Comparison of ENCODE assay signal across 1 cellular context in genomic region chr10:67837519-67838314, GRCh38.
A peak's percentile ranks its signal among the peaks of the same experiment; 100 is the strongest.
TF ChIP-seq lines count a peak whose summit lies in the region.

TSS of gene DNAJC12 (minus strand) at chr10:67838188. CDS start at chr10:67838011, 177 bp downstream.

TF ChIP-seq in K562, 482 proteins besides CTCF, POLR2A, EP300 and RAD21 (continued from another document and continues in another):
- no peak for TF ChIP-seq CHD7 (IDR thresholded peaks at IDR 0.05; ENCODE audit: low read depth, low read length)
- TF ChIP-seq HDAC1 (IDR thresholded peaks at IDR 0.05) = no peak
- TF ChIP-seq HEY1 (CRISPR knock-in tag; IDR thresholded peaks at IDR 0.05; ENCODE audit: borderline replicate concordance) = no peak
- TF ChIP-seq MAFF (IDR thresholded peaks at IDR 0.05; ENCODE audit: low read length) = no peak
- TF ChIP-seq, protein P1, sequence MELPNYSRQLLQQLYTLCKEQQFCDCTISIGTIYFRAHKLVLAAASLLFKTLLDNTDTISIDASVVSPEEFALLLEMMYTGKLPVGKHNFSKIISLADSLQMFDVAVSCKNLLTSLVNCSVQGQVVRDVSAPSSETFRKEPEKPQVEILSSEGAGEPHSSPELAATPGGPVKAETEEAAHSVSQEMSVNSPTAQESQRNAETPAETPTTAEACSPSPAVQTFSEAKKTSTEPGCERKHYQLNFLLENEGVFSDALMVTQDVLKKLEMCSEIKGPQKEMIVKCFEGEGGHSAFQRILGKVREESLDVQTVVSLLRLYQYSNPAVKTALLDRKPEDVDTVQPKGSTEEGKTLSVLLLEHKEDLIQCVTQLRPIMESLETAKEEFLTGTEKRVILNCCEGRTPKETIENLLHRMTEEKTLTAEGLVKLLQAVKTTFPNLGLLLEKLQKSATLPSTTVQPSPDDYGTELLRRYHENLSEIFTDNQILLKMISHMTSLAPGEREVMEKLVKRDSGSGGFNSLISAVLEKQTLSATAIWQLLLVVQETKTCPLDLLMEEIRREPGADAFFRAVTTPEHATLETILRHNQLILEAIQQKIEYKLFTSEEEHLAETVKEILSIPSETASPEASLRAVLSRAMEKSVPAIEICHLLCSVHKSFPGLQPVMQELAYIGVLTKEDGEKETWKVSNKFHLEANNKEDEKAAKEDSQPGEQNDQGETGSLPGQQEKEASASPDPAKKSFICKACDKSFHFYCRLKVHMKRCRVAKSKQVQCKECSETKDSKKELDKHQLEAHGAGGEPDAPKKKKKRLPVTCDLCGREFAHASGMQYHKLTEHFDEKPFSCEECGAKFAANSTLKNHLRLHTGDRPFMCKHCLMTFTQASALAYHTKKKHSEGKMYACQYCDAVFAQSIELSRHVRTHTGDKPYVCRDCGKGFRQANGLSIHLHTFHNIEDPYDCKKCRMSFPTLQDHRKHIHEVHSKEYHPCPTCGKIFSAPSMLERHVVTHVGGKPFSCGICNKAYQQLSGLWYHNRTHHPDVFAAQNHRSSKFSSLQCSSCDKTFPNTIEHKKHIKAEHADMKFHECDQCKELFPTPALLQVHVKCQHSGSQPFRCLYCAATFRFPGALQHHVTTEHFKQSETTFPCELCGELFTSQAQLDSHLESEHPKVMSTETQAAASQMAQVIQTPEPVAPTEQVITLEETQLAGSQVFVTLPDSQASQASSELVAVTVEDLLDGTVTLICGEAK (IDR thresholded peaks at IDR 0.05) = 0 out of 2 replicates have a peak, but pooled peaks have one; percentile 16
- TF ChIP-seq, protein P1 (CRISPR knock-in tag; IDR thresholded peaks at IDR 0.05) = no peak
- no peak for TF ChIP-seq PYGO2 (tag; IDR thresholded peaks at IDR 0.05)
- peak; percentile 63 for TF ChIP-seq EP400 (IDR thresholded peaks at IDR 0.05)
- no peak for TF ChIP-seq KHSRP (IDR thresholded peaks at IDR 0.05)
- TF ChIP-seq GATAD2B (IDR thresholded peaks at IDR 0.05; ENCODE audit: borderline replicate concordance) = peak; percentile 19; the same call in 1 of the 2 replicates
- 0 out of 2 replicates have a peak, but pooled peaks have one; percentile 37 for TF ChIP-seq SMARCC2 (IDR thresholded peaks at IDR 0.05; ENCODE audit: low read depth)
- no peak for TF ChIP-seq GMEB1 (CRISPR knock-in tag; IDR thresholded peaks at IDR 0.05)
- TF ChIP-seq BCOR (IDR thresholded peaks at IDR 0.05) = no peak
- TF ChIP-seq, protein P2, sequence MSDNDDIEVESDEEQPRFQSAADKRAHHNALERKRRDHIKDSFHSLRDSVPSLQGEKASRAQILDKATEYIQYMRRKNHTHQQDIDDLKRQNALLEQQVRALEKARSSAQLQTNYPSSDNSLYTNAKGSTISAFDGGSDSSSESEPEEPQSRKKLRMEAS (CRISPR knock-in tag; IDR thresholded peaks at IDR 0.05) = no peak
- no peak for TF ChIP-seq ZNF23 (CRISPR knock-in tag; IDR thresholded peaks at IDR 0.05)
- TF ChIP-seq KLF6 (CRISPR knock-in tag; IDR thresholded peaks at IDR 0.05; ENCODE audit: borderline replicate concordance) = no peak
- TF ChIP-seq HNRNPK (IDR thresholded peaks at IDR 0.05; ENCODE audit: low read depth, low read length, poor library complexity, severe bottlenecking) = no peak
- no peak for TF ChIP-seq RBM39 (optimal IDR thresholded peaks at IDR 0.05; ENCODE audit: low read depth, low read length)
- no peak for TF ChIP-seq SFPQ (IDR thresholded peaks at IDR 0.05; ENCODE audit: low read depth, low read length)
- TF ChIP-seq TCFL5 (CRISPR knock-in tag; conservative IDR thresholded peaks at IDR 0.05) = no peak
- peak; percentile 48; the same call in 1 of the 2 replicates for TF ChIP-seq BHLHE40 (IDR thresholded peaks at IDR 0.05; ENCODE audit: low read length)
- TF ChIP-seq, protein P3, sequence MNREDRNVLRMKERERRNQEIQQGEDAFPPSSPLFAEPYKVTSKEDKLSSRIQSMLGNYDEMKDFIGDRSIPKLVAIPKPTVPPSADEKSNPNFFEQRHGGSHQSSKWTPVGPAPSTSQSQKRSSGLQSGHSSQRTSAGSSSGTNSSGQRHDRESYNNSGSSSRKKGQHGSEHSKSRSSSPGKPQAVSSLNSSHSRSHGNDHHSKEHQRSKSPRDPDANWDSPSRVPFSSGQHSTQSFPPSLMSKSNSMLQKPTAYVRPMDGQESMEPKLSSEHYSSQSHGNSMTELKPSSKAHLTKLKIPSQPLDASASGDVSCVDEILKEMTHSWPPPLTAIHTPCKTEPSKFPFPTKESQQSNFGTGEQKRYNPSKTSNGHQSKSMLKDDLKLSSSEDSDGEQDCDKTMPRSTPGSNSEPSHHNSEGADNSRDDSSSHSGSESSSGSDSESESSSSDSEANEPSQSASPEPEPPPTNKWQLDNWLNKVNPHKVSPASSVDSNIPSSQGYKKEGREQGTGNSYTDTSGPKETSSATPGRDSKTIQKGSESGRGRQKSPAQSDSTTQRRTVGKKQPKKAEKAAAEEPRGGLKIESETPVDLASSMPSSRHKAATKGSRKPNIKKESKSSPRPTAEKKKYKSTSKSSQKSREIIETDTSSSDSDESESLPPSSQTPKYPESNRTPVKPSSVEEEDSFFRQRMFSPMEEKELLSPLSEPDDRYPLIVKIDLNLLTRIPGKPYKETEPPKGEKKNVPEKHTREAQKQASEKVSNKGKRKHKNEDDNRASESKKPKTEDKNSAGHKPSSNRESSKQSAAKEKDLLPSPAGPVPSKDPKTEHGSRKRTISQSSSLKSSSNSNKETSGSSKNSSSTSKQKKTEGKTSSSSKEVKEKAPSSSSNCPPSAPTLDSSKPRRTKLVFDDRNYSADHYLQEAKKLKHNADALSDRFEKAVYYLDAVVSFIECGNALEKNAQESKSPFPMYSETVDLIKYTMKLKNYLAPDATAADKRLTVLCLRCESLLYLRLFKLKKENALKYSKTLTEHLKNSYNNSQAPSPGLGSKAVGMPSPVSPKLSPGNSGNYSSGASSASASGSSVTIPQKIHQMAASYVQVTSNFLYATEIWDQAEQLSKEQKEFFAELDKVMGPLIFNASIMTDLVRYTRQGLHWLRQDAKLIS (CRISPR knock-in tag; IDR thresholded peaks at IDR 0.05) = peak; percentile 45; the same call in 1 of the 2 replicates
